Comparison of ENCODE assay signal across 14 cellular contexts in the genomic region with DNA sequence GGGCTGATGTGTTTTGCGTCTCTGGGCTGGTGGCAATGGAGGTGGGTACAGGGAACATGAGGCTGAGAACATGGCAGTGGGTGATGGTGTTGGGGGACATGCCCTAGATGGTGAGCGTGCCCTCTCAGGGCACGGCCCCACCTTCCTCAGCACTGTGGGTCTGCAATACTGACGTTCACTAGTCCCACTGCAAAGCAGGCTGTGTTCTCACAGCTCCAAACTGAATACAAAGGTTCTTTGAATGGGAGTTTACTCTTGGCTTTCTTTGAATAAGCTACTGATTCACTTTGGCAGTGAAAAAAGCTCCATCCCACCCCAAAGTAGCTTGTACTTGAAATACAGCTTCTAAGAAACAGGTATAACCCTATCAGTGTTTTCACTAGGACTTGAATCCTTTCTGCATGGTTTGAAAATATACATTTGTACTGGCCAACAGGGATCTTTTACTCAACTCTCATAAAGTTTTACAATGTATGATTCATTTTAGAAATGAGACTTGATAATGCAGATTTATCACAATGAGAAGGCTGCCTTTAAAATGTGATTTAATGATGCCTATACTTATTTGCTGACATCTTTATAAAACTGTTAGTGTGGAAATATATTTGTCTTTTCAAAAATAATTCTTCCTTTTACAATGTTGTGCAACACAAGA.
"Had no signal": no experiment of that assay in that cellular context is flagged by ENCODE, and none has a peak within 500 bp of the region (broad histone marks: within the 10 kb centered on the region; RNA-seq: fewer than 3 reads in every experiment).

No MANE protein-coding gene starts in this region.

- H3K27me3 Mint-ChIP-seq: activated B cell treated with CpG ODN at 0.5 μM for 24 hours; activated CD4-positive, alpha-beta T cell treated with anti-CD3 and anti-CD28 coated beads, Interleukin-2, amount 10 ng/mL, durations not matched to agents 24 days and 14 days; naive thymus-derived CD8-positive, alpha-beta T cell; stimulated activated naive B cell treated with anti-CD40 and anti-IgM and Interleukin-4, amounts not matched to agents 10 μg/mL and 1 μg/mL and 100 μg/mL, for 72 hours had no signal

- H3K9me3 Mint-ChIP-seq: activated B cell treated with CpG ODN at 0.5 μM for 24 hours; activated CD4-positive, alpha-beta T cell treated with anti-CD3 and anti-CD28 coated beads, Interleukin-2, amount 10 ng/mL, durations not matched to agents 24 days and 14 days; activated naive CD4-positive, alpha-beta T cell treated with anti-CD3 and anti-CD28 coated beads for 36 hours; naive thymus-derived CD8-positive, alpha-beta T cell; stimulated activated naive B cell treated with anti-CD40 and anti-IgM and Interleukin-4, amounts not matched to agents 10 μg/mL and 1 μg/mL and 100 μg/mL, for 72 hours; T-helper 1 cell treated with Interleukin-12 subunit alpha and Interleukin-12 subunit beta and Interleukin-4 antibody, amounts not matched to agents 30 μg/mL and 1 μg/mL, for 36 hours had no signal

- H3K27ac ChIP-seq: body of pancreas, heart left ventricle, psoas muscle, sigmoid colon, upper lobe of left lung had no signal

- DNase-seq: activated B cell treated with CpG ODN at 0.5 μM for 24 hours; activated CD4-positive, alpha-beta T cell treated with anti-CD3 and anti-CD28 coated beads, Interleukin-2, amount 10 ng/mL, durations not matched to agents 24 days and 14 days; activated naive CD4-positive, alpha-beta T cell treated with anti-CD3 and anti-CD28 coated beads for 36 hours; body of pancreas; heart left ventricle; naive thymus-derived CD8-positive, alpha-beta T cell; psoas muscle; sigmoid colon; stimulated activated CD4-positive, alpha-beta T cell treated with anti-CD3 and anti-CD28 coated beads, Interleukin-2, amount 100 ng/mL, for 24 hours; stimulated activated naive B cell treated with anti-CD40 and anti-IgM and Interleukin-4, amounts not matched to agents 10 μg/mL and 1 μg/mL and 100 μg/mL, for 72 hours had no signal

- H3K36me3 Mint-ChIP-seq: mesothelial cell of epicardium had no signal

- H3K4me1 Mint-ChIP-seq: activated B cell treated with CpG ODN at 0.5 μM for 24 hours; activated CD4-positive, alpha-beta T cell treated with anti-CD3 and anti-CD28 coated beads, Interleukin-2, amount 10 ng/mL, durations not matched to agents 24 days and 14 days; mesothelial cell of epicardium had no signal

- H3K4me3 Mint-ChIP-seq: activated B cell treated with CpG ODN at 0.5 μM for 24 hours; activated CD4-positive, alpha-beta T cell treated with anti-CD3 and anti-CD28 coated beads, Interleukin-2, amount 10 ng/mL, durations not matched to agents 24 days and 14 days; activated naive CD4-positive, alpha-beta T cell treated with anti-CD3 and anti-CD28 coated beads for 36 hours; activated T-helper 1 cell treated with anti-CD3 and anti-CD28 coated beads, Interleukin-12 subunit alpha, Interleukin-12 subunit beta, Interleukin-2, Interleukin-4 antibody, amounts not matched to agents 30 ng/mL and 10 ng/mL and 1 ng/mL, durations not matched to agents 14 hours and 24 hours and 36 hours; mesothelial cell of epicardium; naive thymus-derived CD8-positive, alpha-beta T cell; stimulated activated naive B cell treated with anti-CD40 and anti-IgM and Interleukin-4, amounts not matched to agents 10 μg/mL and 1 μg/mL and 100 μg/mL, for 72 hours; T-helper 1 cell treated with Interleukin-12 subunit alpha and Interleukin-12 subunit beta and Interleukin-4 antibody, amounts not matched to agents 30 μg/mL and 1 μg/mL, for 36 hours had no signal

- H3K27ac Mint-ChIP-seq: activated B cell treated with CpG ODN at 0.5 μM for 24 hours; activated CD4-positive, alpha-beta T cell treated with anti-CD3 and anti-CD28 coated beads, Interleukin-2, amount 10 ng/mL, durations not matched to agents 24 days and 14 days; activated naive CD4-positive, alpha-beta T cell treated with anti-CD3 and anti-CD28 coated beads for 36 hours; activated T-helper 1 cell treated with anti-CD3 and anti-CD28 coated beads, Interleukin-12 subunit alpha, Interleukin-12 subunit beta, Interleukin-2, Interleukin-4 antibody, amounts not matched to agents 30 ng/mL and 10 ng/mL and 1 ng/mL, durations not matched to agents 14 hours and 24 hours and 36 hours; mesothelial cell of epicardium; stimulated activated naive B cell treated with anti-CD40 and anti-IgM and Interleukin-4, amounts not matched to agents 10 μg/mL and 1 μg/mL and 100 μg/mL, for 72 hours; T-helper 1 cell treated with Interleukin-12 subunit alpha and Interleukin-12 subunit beta and Interleukin-4 antibody, amounts not matched to agents 30 μg/mL and 1 μg/mL, for 36 hours had no signal
